ENCODE assay signal across 8 cellular contexts in the genomic region with DNA sequence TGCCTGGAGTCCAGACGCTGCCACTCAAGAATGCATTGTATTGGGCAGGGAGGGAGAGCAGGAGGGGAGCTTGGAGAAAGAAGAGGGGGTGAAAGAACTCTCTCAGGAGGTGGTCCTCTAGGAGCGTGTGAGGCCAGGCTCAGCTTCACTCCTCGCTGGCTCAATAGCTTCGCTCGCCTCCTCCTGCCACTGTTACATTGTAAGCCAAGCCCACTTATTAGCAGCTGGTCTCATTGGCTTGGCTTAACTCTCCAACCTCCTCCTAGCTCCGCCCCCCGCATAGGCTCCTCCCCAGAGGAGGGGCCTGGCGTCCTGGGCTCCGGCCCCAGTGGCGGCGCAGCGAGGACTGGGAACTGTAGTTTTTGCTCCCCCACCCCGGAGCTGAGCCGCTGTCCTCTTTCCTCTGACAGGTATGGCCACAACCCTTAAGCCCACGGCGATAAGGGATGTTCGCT.
A peak's percentile ranks its signal among the peaks of the same experiment; 100 is the strongest.
DNase-seq lines count a peak whose midpoint lies in the region; ATAC-seq and TF ChIP-seq lines count a peak whose summit lies in the region.

A gene (minus strand): TSS at position 165 of the 455 bp plus-strand sequence. CDS start 317 bp downstream, outside the sequence.

- H3K27ac ChIP-seq in cingulate gyrus (ENCODE audit: low read depth, low read length) (peak within 1 kb of the TSS; percentile 56), layer of hippocampus (ENCODE audit: low read depth, low read length) (peak within 1 kb of the TSS; percentile 44)

- no peak for TF ChIP-seq CTCF in AG04449 (IDR thresholded peaks at IDR 0.05; ENCODE audit: insufficient read depth, low read length, missing control alignments)

- peak; percentile 97 for TF ChIP-seq POLR2A in GM18951 (IDR thresholded peaks at IDR 0.05; ENCODE audit: extremely low read depth, insufficient read depth, insufficient read length)

- in situ Hi-C loops in GM18951 (cut with MboI; ENCODE audit: low sequenced_read_pairs, unreplicated experiment) = no loop called here

- peak; percentile 82 for ATAC-seq in HG03139 (IDR thresholded peaks at IDR 0.05; ENCODE audit: unreplicated experiment)

- CTCF ChIA-PET in AG04449 (lab: Yijun Ruan, JAX) = interaction anchor here (1.3 to 6.2 kb wide), 8 partner anchors 7 to 310 kb away, joined by 3 to 67 read pairs (median 14); no protein-coding TSS in a partner anchor

- peak within 1 kb of the TSS; percentile 36 for H3K4me3 ChIP-seq in AG04449 (ENCODE audit: low read depth, low read length)

- H3K27me3 ChIP-seq in layer of hippocampus (ENCODE audit: control insufficient read depth, insufficient read depth, low read length) = no peaks in the 10 kb centered on the region

- POLR2A ChIA-PET in AG04449 (lab: Yijun Ruan, JAX) = interaction anchor here (0.6 to 1.0 kb wide), 2 partner anchors 57 to 508 kb away, joined by 3 read pairs; no protein-coding TSS in a partner anchor

- DNase-seq in AG04449 (ENCODE audit: low read depth, low spot score) (no peak), NCI-H2227 treated with DMSO at 0.1 percent for 48 hours (lab: John Stamatoyannopoulos, UW) (peak; percentile 94)
- peak; percentile 49 for DNase-seq in activated CD4-positive, alpha-beta T cell treated with anti-CD3 and anti-CD28 coated beads for 1 hour
- DNase-seq in stimulated activated CD4-positive, alpha-beta T cell treated with anti-CD3 and anti-CD28 coated beads, Interleukin-1b, Interleukin-23, amount 100 ng/mL, for 4 hours (ENCODE audit: low read depth in 2 of 2) = peak; percentile 57 to 74
